ENCODE assay signal across 23 cellular contexts in the genomic region with DNA sequence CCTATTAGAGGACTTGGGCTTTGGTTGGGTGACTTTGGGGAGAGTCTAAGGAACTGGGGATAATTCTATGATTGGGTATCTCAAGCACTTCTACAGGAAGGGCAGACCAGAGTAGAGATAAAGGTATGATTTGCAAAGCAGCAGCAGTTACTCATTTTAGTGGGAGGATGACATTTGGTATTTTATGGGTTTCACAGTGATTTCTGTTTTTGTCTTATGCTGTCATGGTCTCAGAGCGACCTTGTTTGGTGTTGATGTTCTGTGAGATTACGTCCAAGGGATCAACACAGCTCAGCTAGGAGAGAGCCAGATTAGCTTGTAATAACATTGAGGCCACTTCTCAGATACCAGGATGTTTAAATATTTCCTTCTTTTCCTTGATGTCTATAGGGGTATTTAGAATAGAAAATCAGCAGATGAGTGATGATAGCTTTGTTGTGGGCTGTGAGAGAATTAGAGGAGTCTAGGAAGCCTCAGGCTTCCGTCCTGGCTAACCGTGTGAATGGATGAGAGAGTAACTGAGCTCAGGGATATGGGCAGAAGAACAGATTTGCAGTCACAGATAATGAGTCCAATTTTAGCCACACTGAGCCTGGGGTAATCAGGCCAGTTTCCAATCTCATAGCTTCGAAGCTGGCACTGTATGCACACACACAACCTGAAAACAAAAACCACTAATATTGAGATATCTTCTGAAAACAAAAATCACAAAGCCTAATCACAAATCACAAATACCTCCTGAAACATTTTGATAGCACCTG. TPM values are rescaled to one million over a fixed set of nuclear protein-coding genes. Genes with fewer than 3 reads are reported as not detected.
DNase-seq lines count a peak whose midpoint lies in the region; ATAC-seq and TF ChIP-seq lines count a peak whose summit lies in the region.
"Had no signal": no experiment of that assay in that cellular context is flagged by ENCODE, and none has a peak within 500 bp of the region (broad histone marks: within the 10 kb centered on the region; RNA-seq: fewer than 3 reads in every experiment).

No MANE protein-coding gene starts in this region.

- no peak overlapping the region for H3K4me3 ChIP-seq in right atrium auricular region
- H3K4me3 ChIP-seq in left ventricle myocardium inferior = no peak overlapping the region
- H3K4me3 ChIP-seq: adrenal gland, coronary artery, tibial nerve had no signal

- no peak overlapping the region for H3K27ac Mint-ChIP-seq in activated T-helper 17 cell treated with anti-CD3 and anti-CD28 coated beads, Interleukin-2, amount 50 U/mL, for 72 hours
- peak overlapping the region; percentile 37 for H3K27ac Mint-ChIP-seq in type B pancreatic cell
- H3K27ac Mint-ChIP-seq: activated CD4-positive, alpha-beta T cell treated with anti-CD3 and anti-CD28 coated beads for 36 hours; activated T-cell treated with anti-CD3 and anti-CD28 coated beads, Interleukin-2, amount 50 U/mL, for 24 hours; T-helper 2 cell treated with Interferon-gamma antibody and Interleukin-4, amounts not matched to agents 5 μg/mL and 100 μg/mL, for 36 hours had no signal

- no peaks in the 10 kb centered on the region for H3K4me1 Mint-ChIP-seq in activated T-helper 17 cell treated with anti-CD3 and anti-CD28 coated beads, Interleukin-2, amount 50 U/mL, for 72 hours
- peaks cover 23% of the 10 kb centered on the region for H3K4me1 Mint-ChIP-seq in type B pancreatic cell (ENCODE audit: unreplicated experiment)
- H3K4me1 Mint-ChIP-seq: activated CD4-positive, alpha-beta T cell treated with anti-CD3 and anti-CD28 coated beads for 36 hours; naive B cell had no signal

- H3K9me3 ChIP-seq in right atrium auricular region (no peaks in the 10 kb centered on the region), left ventricle myocardium inferior (replicated peaks) (no peaks in the 10 kb centered on the region)
- H3K9me3 ChIP-seq: adrenal gland, tibial nerve had no signal

- peaks cover 0 to 17% of the 10 kb centered on the region in 2 donors for H3K4me1 ChIP-seq in right atrium auricular region
- peaks cover 23% of the 10 kb centered on the region for H3K4me1 ChIP-seq in left ventricle myocardium inferior
- H3K4me1 ChIP-seq: adrenal gland, tibial nerve had no signal

- TF ChIP-seq CTCF in right atrium auricular region (IDR thresholded peaks at IDR 0.05) = no peak
- no peak for TF ChIP-seq CTCF in left ventricle myocardium inferior (IDR thresholded peaks at IDR 0.05; ENCODE audit: borderline replicate concordance)
- TF ChIP-seq CTCF in type B pancreatic cell (conservative IDR thresholded peaks at IDR 0.05) = no peak

- DNase-seq in Right ventricle myocardium superior = no peak
- DNase-seq in right atrium auricular region (ENCODE audit: low spot score) = no peak
- DNase-seq in left ventricle myocardium inferior = no peak
- no peak for DNase-seq in type B pancreatic cell (ENCODE audit: extremely low spot score, unreplicated experiment)
- DNase-seq in RKO (ENCODE audit: low spot score) = no peak
- no peak for DNase-seq in stimulated activated CD4-positive, alpha-beta T cell treated with anti-CD3 and anti-CD28 coated beads, Interleukin-4, amount 100 ng/mL, for 24 hours
- no peak for DNase-seq in DMS53 treated with DMSO at 0.1 percent for 48 hours (lab: John Stamatoyannopoulos, UW; ENCODE audit: unreplicated experiment)
- DNase-seq: activated CD4-positive, alpha-beta T cell treated with anti-CD3 and anti-CD28 coated beads for 36 hours; activated naive CD4-positive, alpha-beta T cell; activated T-cell treated with anti-CD3 and anti-CD28 coated beads, Interleukin-2, amount 50 U/mL, for 24 hours; brain microvascular endothelial cell; foreskin melanocyte; naive B cell; NCI-H1417 treated with DMSO at 0.1 percent for 48 hours; stimulated activated CD4-positive, alpha-beta T cell treated with anti-CD3 and anti-CD28 coated beads, Interleukin-2, amount 100 ng/mL, for 24 hours had no signal

- H3K4me3 Mint-ChIP-seq in activated T-helper 17 cell treated with anti-CD3 and anti-CD28 coated beads, Interleukin-2, amount 50 U/mL, for 72 hours = no peak overlapping the region
- peak overlapping the region; percentile 20 for H3K4me3 Mint-ChIP-seq in type B pancreatic cell
- H3K4me3 Mint-ChIP-seq: activated CD4-positive, alpha-beta T cell treated with anti-CD3 and anti-CD28 coated beads for 36 hours; activated T-cell treated with anti-CD3 and anti-CD28 coated beads, Interleukin-2, amount 50 U/mL, for 24 hours; naive B cell; T-helper 2 cell treated with Interferon-gamma antibody and Interleukin-4, amounts not matched to agents 5 μg/mL and 100 μg/mL, for 36 hours had no signal

- H3K27ac ChIP-seq in right atrium auricular region = no peak overlapping the region
- peak overlapping the region; percentile 17 for H3K27ac ChIP-seq in left ventricle myocardium inferior (replicated peaks)
- H3K27ac ChIP-seq: adrenal gland, brain microvascular endothelial cell, coronary artery, tibial nerve had no signal

- no peaks in the 10 kb centered on the region for H3K36me3 Mint-ChIP-seq in activated T-helper 17 cell treated with anti-CD3 and anti-CD28 coated beads, Interleukin-2, amount 50 U/mL, for 72 hours (ENCODE audit: low read depth)
- H3K36me3 Mint-ChIP-seq in type B pancreatic cell = no peaks in the 10 kb centered on the region
- H3K36me3 Mint-ChIP-seq: naive B cell had no signal

- peak; percentile 68 for ATAC-seq in Right ventricle myocardium superior (ENCODE audit: poor library complexity)
- peak; percentile 46 for ATAC-seq in activated T-helper 17 cell treated with anti-CD3 and anti-CD28 coated beads, Interleukin-2, amount 50 U/mL, for 72 hours (replicated peaks)
- ATAC-seq: activated CD4-positive, alpha-beta T cell treated with anti-CD3 and anti-CD28 coated beads for 36 hours had no signal

- peaks cover 11% of the 10 kb centered on the region for H3K27me3 Mint-ChIP-seq in activated T-helper 17 cell treated with anti-CD3 and anti-CD28 coated beads, Interleukin-2, amount 50 U/mL, for 72 hours
- no peaks in the 10 kb centered on the region for H3K27me3 Mint-ChIP-seq in type B pancreatic cell

- H3K9me3 Mint-ChIP-seq in activated T-helper 17 cell treated with anti-CD3 and anti-CD28 coated beads, Interleukin-2, amount 50 U/mL, for 72 hours = no peaks in the 10 kb centered on the region
- no peaks in the 10 kb centered on the region for H3K9me3 Mint-ChIP-seq in type B pancreatic cell
- H3K9me3 Mint-ChIP-seq: activated T-cell treated with anti-CD3 and anti-CD28 coated beads, Interleukin-2, amount 50 U/mL, for 24 hours; T-helper 2 cell treated with Interferon-gamma antibody and Interleukin-4, amounts not matched to agents 5 μg/mL and 100 μg/mL, for 36 hours had no signal

- intact Hi-C loops in Right ventricle myocardium superior (cut with DNase I) = no loop called here
- intact Hi-C loops in left ventricle myocardium inferior (cut with micrococcal nuclease) = no loop called here

- H3K36me3 ChIP-seq in right atrium auricular region (no peaks in the 10 kb centered on the region), left ventricle myocardium inferior (no peaks in the 10 kb centered on the region)
- H3K36me3 ChIP-seq: adrenal gland, brain microvascular endothelial cell, tibial nerve had no signal

- no peaks in the 10 kb centered on the region for H3K27me3 ChIP-seq in right atrium auricular region
- H3K27me3 ChIP-seq in left ventricle myocardium inferior (ENCODE audit: low read depth) = no peaks in the 10 kb centered on the region
- H3K27me3 ChIP-seq: adrenal gland, brain microvascular endothelial cell, tibial nerve had no signal

RNA-seq across cellular contexts. Expression of gene TTR, which starts 18.4 kb away (rescaled TPM):
- total RNA-seq in Right ventricle myocardium superior = not detected
- not detected for total RNA-seq in right atrium auricular region
- total RNA-seq in activated T-helper 17 cell treated with anti-CD3 and anti-CD28 coated beads, Interleukin-2, amount 50 U/mL, for 72 hours = not detected
- not detected for total RNA-seq in left ventricle myocardium inferior
- total RNA-seq in type B pancreatic cell (ENCODE audit: low replicate concordance) = 2,711 and 3,458 TPM in 2 replicates
- total RNA-seq: activated CD4-positive, alpha-beta T cell treated with anti-CD3 and anti-CD28 coated beads for 36 hours; activated CD8-positive, alpha-beta memory T cell treated with anti-CD3 and anti-CD28 coated beads for 36 hours; mesenteric fat pad; omental fat pad; tibial nerve had no signal

Comparison
In these comparisons a context has a peak if more than half of its experiments do, and no peak if none do; other contexts are left out.
1. RNA of gene TTR, which starts 18.4 kb away (total RNA-seq): 2,711 to 3,458 TPM in type B pancreatic cell; not detected in right atrium auricular region, not detected in Right ventricle myocardium superior (single experiment), not detected in activated T-helper 17 cell treated with anti-CD3 and anti-CD28 coated beads, Interleukin-2, amount 50 U/mL, for 72 hours and not detected in left ventricle myocardium inferior (single experiment); every median in the first group is over 1,000 times any median in the second.